Comparison of ENCODE assay signal across 9 cellular contexts in the genomic region with DNA sequence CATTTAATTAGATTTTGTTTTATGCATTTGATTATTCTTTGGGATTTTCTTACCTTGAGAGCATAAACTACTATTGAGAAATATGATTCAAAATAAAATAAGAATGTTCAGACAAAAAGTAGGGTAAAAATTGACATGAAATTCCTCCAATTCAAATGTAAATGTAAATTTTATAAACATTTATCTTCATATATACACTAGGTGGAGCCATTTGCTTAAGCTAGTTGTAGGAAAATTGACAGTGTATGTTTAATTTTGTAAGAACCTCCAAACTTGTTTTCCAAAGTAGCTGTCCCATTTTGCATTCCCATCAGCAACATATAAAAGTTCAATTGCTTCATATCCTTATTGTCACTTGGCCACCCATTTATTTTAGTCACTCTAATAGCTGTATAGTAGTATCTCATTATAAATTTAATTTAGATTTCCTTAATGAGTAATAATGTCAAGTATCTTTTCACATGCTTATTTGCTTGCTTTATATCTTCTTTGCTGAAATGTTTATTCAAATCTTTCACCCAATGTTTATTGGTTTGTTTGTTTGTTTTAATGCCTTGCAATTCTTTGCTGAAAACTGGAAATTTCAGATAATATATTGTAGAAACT. TPM values are rescaled to one million over a fixed set of nuclear protein-coding genes. Genes with fewer than 3 reads are reported as not detected.
DNase-seq lines count a peak whose midpoint lies in the region; ATAC-seq and TF ChIP-seq lines count a peak whose summit lies in the region.
"Had no signal": no experiment of that assay in that cellular context is flagged by ENCODE, and none has a peak within 500 bp of the region (broad histone marks: within the 10 kb centered on the region; RNA-seq: fewer than 3 reads in every experiment).

No MANE protein-coding gene starts in this region.

- DNase-seq in heart right ventricle (no peak), right cardiac atrium (no peak), NCI-H69 (lab: John Stamatoyannopoulos, UW) (peak; percentile 59), endodermal cell (no peak), type B pancreatic cell (ENCODE audit: extremely low spot score, unreplicated experiment) (no peak), ureter (ENCODE audit: low spot score) (no peak), body of pancreas (no peak)
- no peak for DNase-seq in activated CD4-positive, alpha-beta T cell treated with anti-CD3 and anti-CD28 coated beads for 4 hours

- H3K27me3 ChIP-seq in heart right ventricle: no peaks in the 10 kb centered on the region
- H3K27me3 ChIP-seq in right cardiac atrium (ENCODE audit: control insufficient read depth, insufficient read depth): no peaks in the 10 kb centered on the region
- H3K27me3 ChIP-seq in endodermal cell (ENCODE audit: control insufficient read depth, insufficient read depth, low read length, poor library complexity, severe bottlenecking): no peaks in the 10 kb centered on the region
- no peaks in the 10 kb centered on the region for H3K27me3 ChIP-seq in body of pancreas

- H3K9me3 Mint-ChIP-seq in endodermal cell: peaks cover 3% of the 10 kb centered on the region
- peaks cover under 1% of the 10 kb centered on the region for H3K9me3 Mint-ChIP-seq in type B pancreatic cell

- TF ChIP-seq POLR2A in body of pancreas (IDR thresholded peaks at IDR 0.05): no peak

- H3K27ac Mint-ChIP-seq in endodermal cell (no peak overlapping the region), type B pancreatic cell (no peak overlapping the region)

- TF ChIP-seq CTCF in heart right ventricle (IDR thresholded peaks at IDR 0.05) (peak in 7 of 9 donors; percentile 29 to 58 (median 41)), endodermal cell (conservative IDR thresholded peaks at IDR 0.05) (peak; percentile 61), type B pancreatic cell (conservative IDR thresholded peaks at IDR 0.05) (peak; percentile 73), body of pancreas (IDR thresholded peaks at IDR 0.05) (peak in 2 of 7 experiments; percentile 19 to 23)

- H3K9me3 ChIP-seq in heart right ventricle (peaks cover 0 to 9% (median 0%) of the 10 kb centered on the region in 11 donors), right cardiac atrium (ENCODE audit: control insufficient read depth, low read length) (no peaks in the 10 kb centered on the region), endodermal cell (ENCODE audit: control insufficient read depth, low read length) (no peaks in the 10 kb centered on the region), body of pancreas (no peaks in the 10 kb centered on the region)

- H3K36me3 Mint-ChIP-seq in endodermal cell (ENCODE audit: low read depth): no peaks in the 10 kb centered on the region
- H3K36me3 Mint-ChIP-seq in type B pancreatic cell: no peaks in the 10 kb centered on the region

- peaks cover 8% of the 10 kb centered on the region for H3K4me1 Mint-ChIP-seq in endodermal cell
- peaks cover 10% of the 10 kb centered on the region for H3K4me1 Mint-ChIP-seq in type B pancreatic cell (ENCODE audit: unreplicated experiment)

- no peak for ATAC-seq in heart right ventricle
- no peak for ATAC-seq in right cardiac atrium
- no peak for ATAC-seq in body of pancreas

- no peak overlapping the region for H3K4me3 Mint-ChIP-seq in endodermal cell
- no peak overlapping the region for H3K4me3 Mint-ChIP-seq in type B pancreatic cell

- no peak overlapping the region for H3K4me3 ChIP-seq in heart right ventricle
- H3K4me3 ChIP-seq in right cardiac atrium (ENCODE audit: low read length): no peak overlapping the region
- no peak overlapping the region for H3K4me3 ChIP-seq in endodermal cell (ENCODE audit: low read length)
- no peak overlapping the region for H3K4me3 ChIP-seq in body of pancreas

- no peak overlapping the region for H3K9ac ChIP-seq in endodermal cell (ENCODE audit: extremely low read depth, low read length, poor library complexity, severe bottlenecking)

- intact Hi-C loops in heart right ventricle (cut with DNase I): loop anchor here in 2 of 10 donors (2.0 to 5.0 kb wide), 2 partner anchors 504 to 506 kb away; no protein-coding TSS in a partner anchor
- intact Hi-C loops in right cardiac atrium (cut with DNase I): loop anchor here in 1 of 4 donors (10.0 kb wide), 1 partner anchor 508 kb away; no protein-coding TSS in a partner anchor
- intact Hi-C loops in body of pancreas (cut with DNase I): no loop called here

- H3K27me3 Mint-ChIP-seq in endodermal cell (ENCODE audit: insufficient read depth): no peaks in the 10 kb centered on the region
- H3K27me3 Mint-ChIP-seq in type B pancreatic cell: no peaks in the 10 kb centered on the region

- H3K36me3 ChIP-seq in heart right ventricle (no peaks in the 10 kb centered on the region), endodermal cell (ENCODE audit: control insufficient read depth, insufficient read depth, low read length) (no peaks in the 10 kb centered on the region), body of pancreas (replicated peaks in 1 of 2; ENCODE audit: insufficient read depth in 1 of 2, low read depth in 2 of 2) (no peaks in the 10 kb centered on the region)

- H3K4me1 ChIP-seq in heart right ventricle (peaks cover 0 to 13% (median 0%) of the 10 kb centered on the region in 9 donors), right cardiac atrium (ENCODE audit: control insufficient read depth, insufficient read depth, low read length) (no peaks in the 10 kb centered on the region), endodermal cell (ENCODE audit: control insufficient read depth, insufficient read depth, low read length) (no peaks in the 10 kb centered on the region), body of pancreas (no peaks in the 10 kb centered on the region)

- H3K27ac ChIP-seq in heart right ventricle (no peak overlapping the region), right cardiac atrium (ENCODE audit: low read length) (no peak overlapping the region), endodermal cell (ENCODE audit: low read depth, low read length) (no peak overlapping the region), body of pancreas (no peak overlapping the region)
- H3K27ac ChIP-seq: epithelial cell of prostate had no signal

RNA-seq across cellular contexts. Expression of a gene that starts 37.6 kb away (rescaled TPM):
- total RNA-seq in heart right ventricle: not detected
- not detected for polyA plus RNA-seq in heart right ventricle
- total RNA-seq in right cardiac atrium: not detected
- polyA plus RNA-seq in right cardiac atrium: not detected
- 1 to 10 TPM in 1 of 2 donors, under 1 TPM in 1; 0.71 to 3.1 TPM for total RNA-seq in endodermal cell
- 2.0 TPM for polyA plus RNA-seq in endodermal cell (2013, experiment 1 of 2)
- 0.70 TPM for polyA plus RNA-seq in endodermal cell (2013, experiment 2 of 2)
- 0.43 and 1.4 TPM in 2 replicates for total RNA-seq in type B pancreatic cell (ENCODE audit: low replicate concordance)
- not detected for total RNA-seq in ureter
- not detected for total RNA-seq in body of pancreas
